ENCODE assay signal across 13 cellular contexts in genomic region chr13:98198683-98199082, GRCh38. TPM values are rescaled to one million over a fixed set of nuclear protein-coding genes. Genes with fewer than 3 reads are reported as not detected.
DNase-seq lines count a peak whose midpoint lies in the region; ATAC-seq and TF ChIP-seq lines count a peak whose summit lies in the region.
"Had no signal": no experiment of that assay in that cellular context is flagged by ENCODE, and none has a peak within 500 bp of the region (broad histone marks: within the 10 kb centered on the region; RNA-seq: fewer than 3 reads in every experiment).

No MANE protein-coding gene starts in this region.

- no peak overlapping the region for H2BK12ac ChIP-seq in H9 (ENCODE audit: insufficient read length, low read depth, low read length)

- no peaks in the 10 kb centered on the region for H3K27me3 ChIP-seq in H9 (ENCODE audit: insufficient read depth, low read length)
- H3K27me3 ChIP-seq in iPS-20b (ENCODE audit: insufficient read depth, low read length): no peaks in the 10 kb centered on the region
- no peaks in the 10 kb centered on the region for H3K27me3 ChIP-seq in thyroid gland

- no peak overlapping the region for H3K14ac ChIP-seq in H9 (ENCODE audit: insufficient read depth, low read length)

- ATAC-seq in HG03175 (IDR thresholded peaks at IDR 0.05; ENCODE audit: unreplicated experiment): no peak
- ATAC-seq in HG03039 (IDR thresholded peaks at IDR 0.05; ENCODE audit: unreplicated experiment): no peak

- H3K4me1 ChIP-seq in H9 (ENCODE audit: insufficient read depth, low read length) (peaks cover 9% of the 10 kb centered on the region), iPS-20b (ENCODE audit: insufficient read depth, low read length) (peaks cover 41% of the 10 kb centered on the region), thyroid gland (peaks cover 33 to 37% of the 10 kb centered on the region in 2 donors)

- no peaks in the 10 kb centered on the region for H3K9me3 ChIP-seq in H9 (ENCODE audit: control insufficient read depth, low read depth, low read length)
- no peaks in the 10 kb centered on the region for H3K9me3 ChIP-seq in iPS-20b (ENCODE audit: insufficient read depth, low read depth, low read length)
- H3K9me3 ChIP-seq in thyroid gland: no peaks in the 10 kb centered on the region

- H2BK5ac ChIP-seq in H9 (ENCODE audit: insufficient read length, low read length): no peak overlapping the region

- no peaks in the 10 kb centered on the region; the same call in 1 of the 2 replicates for H3K27me3 Mint-ChIP-seq in H9 (ENCODE audit: low read depth)

- peaks cover 54 to 60% of the 10 kb centered on the region in 2 experiments for H3K4me1 Mint-ChIP-seq in H9
- H3K4me1 Mint-ChIP-seq: B cell, IgD-negative memory B cell had no signal

- H3K4me3 ChIP-seq in iPS-20b (ENCODE audit: low read length) (peak overlapping the region; percentile 65; the same call in 1 of the 2 replicates), thyroid gland (replicated peaks in 1 of 3) (no peak overlapping the region)

- intact Hi-C loops in thyroid gland (cut with DNase I): no loop called here

- DNase-seq in H9 (no peak), NCI-H69 (lab: John Stamatoyannopoulos, UW) (peak; percentile 89), thyroid gland (no peak), COLO829 (ENCODE audit: low spot score) (no peak)
- DNase-seq: C1 segment of cervical spinal cord; CD4-positive, alpha-beta T cell; DMS79; KG1 had no signal

- no peak for TF ChIP-seq POLR2A in thyroid gland (IDR thresholded peaks at IDR 0.05)

- H3K27ac ChIP-seq in H9 (ENCODE audit: insufficient read length, low read depth, low read length): peak overlapping the region; percentile 1
- H3K27ac ChIP-seq in iPS-20b (ENCODE audit: low read length): peak overlapping the region; percentile 72
- H3K27ac ChIP-seq in thyroid gland: peak overlapping the region in 2 of 3 donors; percentile 20 to 57

- no peak overlapping the region for H3K18ac ChIP-seq in H9 (ENCODE audit: insufficient read length, low read depth, low read length)

- no peak overlapping the region for H3K4ac ChIP-seq in H9 (ENCODE audit: low read depth, low read length)

- peaks cover 4 to 15% (median 5%) of the 10 kb centered on the region in 3 experiments; a peak in 4 of 7 replicates for H3K36me3 Mint-ChIP-seq in H9 (ENCODE audit: insufficient read depth in 1 of 3, low read depth in 3 of 3)
- H3K36me3 Mint-ChIP-seq: IgD-negative memory B cell had no signal

- H4K91ac ChIP-seq in H9 (ENCODE audit: insufficient read length, low read depth, low read length): no peak overlapping the region

- TF ChIP-seq CTCF in H9 (conservative IDR thresholded peaks at IDR 0.05) (no peak), thyroid gland (IDR thresholded peaks at IDR 0.05) (no peak)

- H3K27ac Mint-ChIP-seq in H9: peak overlapping the region; percentile 83 to 99 (median 97); a peak in 4 of 7 replicates
- H3K27ac Mint-ChIP-seq: B cell; CD4-positive, alpha-beta T cell; IgD-negative memory B cell had no signal

- no peak overlapping the region for H2BK15ac ChIP-seq in H9 (ENCODE audit: low read depth, low read length)

- H4K8ac ChIP-seq in H9 (replicated peaks; ENCODE audit: insufficient read length, low read depth, low read length): no peak overlapping the region

- H3K4me2 ChIP-seq in H9 (ENCODE audit: insufficient read depth, insufficient read length, low read length): peak overlapping the region; percentile 82

- no CpG with 5 or more reads among the region's 4 CpGs for WGBS in H9 (ENCODE audit: extremely low coverage, insufficient read length, low lambda C conversion rate)
- WGBS in thyroid gland, 2 donors: 77 to 82% methylated on average over 3 to 4 of the region's 4 CpGs

- no peaks in the 10 kb centered on the region for H3K36me3 ChIP-seq in iPS-20b (ENCODE audit: insufficient read depth, low read depth, low read length)
- H3K36me3 ChIP-seq in thyroid gland: no peaks in the 10 kb centered on the region

- H2BK20ac ChIP-seq in H9 (ENCODE audit: low read depth, low read length, poor library complexity, severe bottlenecking): no peak overlapping the region

- peaks cover 3% of the 10 kb centered on the region; the same call in 1 of the 2 replicates for H3K79me2 ChIP-seq in H9 (ENCODE audit: insufficient read depth, low read length)

- no peak overlapping the region for H2BK120ac ChIP-seq in H9 (ENCODE audit: low read depth, low read length, poor library complexity, severe bottlenecking)

- no peak overlapping the region for H3K9ac ChIP-seq in H9 (ENCODE audit: extremely low read depth, insufficient read length, low read length)
- peak overlapping the region; percentile 71; the same call in 1 of the 2 replicates for H3K9ac ChIP-seq in iPS-20b (ENCODE audit: low read depth, low read length)

- no peak overlapping the region for H4K5ac ChIP-seq in H9 (ENCODE audit: insufficient read length, low read depth, low read length)

- H3K9me3 Mint-ChIP-seq in H9: peaks cover 2 to 3% of the 10 kb centered on the region in 2 experiments; a peak in 3 of 5 replicates
- H3K9me3 Mint-ChIP-seq: CD4-positive, alpha-beta T cell; IgD-negative memory B cell had no signal

- no peak overlapping the region for H3K23ac ChIP-seq in H9 (ENCODE audit: insufficient read length, low read depth, low read length)

- no peak overlapping the region for H3T11ph ChIP-seq in H9 (ENCODE audit: low read length)

- no peaks in the 10 kb centered on the region for H4K20me1 ChIP-seq in H9 (ENCODE audit: control insufficient read depth, insufficient read depth, insufficient read length)

- peaks cover 3% of the 10 kb centered on the region for H3K79me1 ChIP-seq in H9 (ENCODE audit: insufficient read depth, low read depth, low read length, poor library complexity, severe bottlenecking)

- peaks cover 6% of the 10 kb centered on the region for H3K23me2 ChIP-seq in H9 (ENCODE audit: insufficient read length, low read depth, low read length, poor library complexity, severe bottlenecking)

- no peak overlapping the region for H3K4me3 Mint-ChIP-seq in H9
- H3K4me3 Mint-ChIP-seq: B cell; CD4-positive, alpha-beta T cell; IgD-negative memory B cell had no signal

- no peak overlapping the region for H3K56ac ChIP-seq in H9 (ENCODE audit: insufficient read length, low read depth, low read length)

- H2AFZ ChIP-seq in H9 (ENCODE audit: low read length): no peak overlapping the region

- no peak overlapping the region for H2AK5ac ChIP-seq in H9 (ENCODE audit: insufficient read length, low read length)

RNA-seq across cellular contexts. Expression of gene RNF113B, which starts 21.6 kb away (rescaled TPM):
- total RNA-seq in H9 (2021): not detected in 2 replicates
- not detected for total RNA-seq in thyroid gland
- total RNA-seq: B cell; CD4-positive, alpha-beta T cell had no signal

RNA-seq across cellular contexts. Expression of gene FARP1, which starts 55.8 kb away (rescaled TPM):
- total RNA-seq in H9 (2021) (95.9 and 97.4 TPM in 2 replicates), thyroid gland (100 to 1,000 TPM; 103 to 172 (median 129) TPM)

Comparison
In these comparisons a context has a peak if more than half of its experiments do, and no peak if none do; other contexts are left out.
1. H3K27ac ChIP-seq: peak in every context shown above with its lines; median percentile 72 in iPS-20b; 38 in thyroid gland; 1 in H9.